9 cellular contexts compared by ENCODE assay signal in the genomic region with DNA sequence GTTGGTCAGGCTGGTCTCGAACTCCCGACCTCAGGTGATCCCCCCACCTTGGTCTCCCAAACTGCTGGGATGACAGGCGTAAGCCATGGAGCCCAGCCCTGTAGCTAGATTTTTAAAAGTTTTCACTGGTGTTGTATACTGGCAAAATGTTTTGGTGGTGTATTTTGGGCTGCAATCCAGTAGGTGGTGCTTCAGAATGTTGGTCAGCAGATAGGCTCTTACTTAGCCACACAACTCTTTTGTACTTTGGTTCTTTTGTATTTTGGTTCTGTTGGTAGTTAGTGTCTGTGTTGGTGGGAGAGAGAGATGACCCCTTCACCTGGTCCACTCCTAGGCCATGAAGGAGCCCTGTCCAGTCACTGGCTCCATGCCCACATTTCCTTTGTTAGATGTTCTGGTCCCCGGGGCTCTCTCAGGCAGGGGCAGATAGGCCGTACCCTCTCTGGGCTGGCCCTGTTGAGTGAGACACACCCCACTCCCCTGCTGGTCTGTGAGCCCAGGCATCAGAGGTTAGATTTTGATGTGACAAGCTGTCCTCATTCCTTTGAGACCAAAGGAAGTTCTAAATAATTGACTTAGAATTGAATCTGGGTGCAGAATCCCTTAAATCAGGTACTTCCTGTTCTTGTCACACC.
DNase-seq lines count a peak whose midpoint lies in the region; ATAC-seq and TF ChIP-seq lines count a peak whose summit lies in the region.
"Had no signal": no experiment of that assay in that cellular context is flagged by ENCODE, and none has a peak within 500 bp of the region (broad histone marks: within the 10 kb centered on the region; RNA-seq: fewer than 3 reads in every experiment).

No MANE protein-coding gene starts in this region.

- DNase-seq in A172 (ENCODE audit: low spot score) (peak; percentile 14), MM.1S (peak; percentile 30), OCI-M2 (lab: John Stamatoyannopoulos, UW; ENCODE audit: unreplicated experiment) (no peak)
- DNase-seq in activated CD8-positive, alpha-beta memory T cell treated with anti-CD3 and anti-CD28 coated beads, Interleukin-2, amount 10 ng/mL, durations not matched to agents 7 days and 5 days = no peak

- H3K27me3 ChIP-seq in MM.1S (replicated peaks; ENCODE audit: insufficient read depth, low read length) = no peaks in the 10 kb centered on the region

- no peaks in the 10 kb centered on the region for H3K9me3 ChIP-seq in MM.1S (replicated peaks; ENCODE audit: insufficient read depth, low read length)

- H3K27ac ChIP-seq in MM.1S (ENCODE audit: low read length) = no peak overlapping the region
- H3K27ac ChIP-seq: skin epidermis had no signal

- ATAC-seq in GM18868 (IDR thresholded peaks at IDR 0.05; ENCODE audit: unreplicated experiment) (peak; percentile 64), esophagus mucosa (peak; percentile 27), GM21381 (IDR thresholded peaks at IDR 0.05; ENCODE audit: unreplicated experiment) (no peak), GM19395 (IDR thresholded peaks at IDR 0.05; ENCODE audit: unreplicated experiment) (no peak)
- ATAC-seq in activated CD8-positive, alpha-beta memory T cell treated with anti-CD3 and anti-CD28 coated beads, Interleukin-2, amount 10 ng/mL, durations not matched to agents 7 days and 5 days = no peak

- no peak overlapping the region for H2AFZ ChIP-seq in MM.1S (ENCODE audit: low read length)

- peaks cover 7% of the 10 kb centered on the region for H3K36me3 Mint-ChIP-seq in activated CD8-positive, alpha-beta memory T cell treated with anti-CD3 and anti-CD28 coated beads, Interleukin-2, amount 10 ng/mL, durations not matched to agents 7 days and 5 days

- no peaks in the 10 kb centered on the region for H3K36me3 ChIP-seq in MM.1S (replicated peaks; ENCODE audit: insufficient read depth, low read length)

- H3K4me3 Mint-ChIP-seq in activated CD8-positive, alpha-beta memory T cell treated with anti-CD3 and anti-CD28 coated beads, Interleukin-2, amount 10 ng/mL, durations not matched to agents 7 days and 5 days = no peak overlapping the region

- H3K9ac ChIP-seq in MM.1S (ENCODE audit: low read length) = no peak overlapping the region

- peak; percentile 54 for TF ChIP-seq CTCF in MM.1S (IDR thresholded peaks at IDR 0.05; ENCODE audit: low read length)

- CTCF ChIA-PET in activated CD8-positive, alpha-beta memory T cell treated with anti-CD3 and anti-CD28 coated beads, Interleukin-2, amount 10 ng/mL, durations not matched to agents 7 days and 5 days (lab: Charles Lee) = no interaction called here

- H3K4me3 ChIP-seq in MM.1S (ENCODE audit: low read length) = no peak overlapping the region
- H3K4me3 ChIP-seq: skin epidermis had no signal

- H3K9me3 Mint-ChIP-seq in activated CD8-positive, alpha-beta memory T cell treated with anti-CD3 and anti-CD28 coated beads, Interleukin-2, amount 10 ng/mL, durations not matched to agents 7 days and 5 days (ENCODE audit: low read depth) = peaks cover 4% of the 10 kb centered on the region

- no peaks in the 10 kb centered on the region for H3F3A ChIP-seq in MM.1S (ENCODE audit: insufficient read depth, low read length)

- H3K4me1 ChIP-seq in MM.1S (ENCODE audit: low read length) = no peaks in the 10 kb centered on the region

- H3K27ac Mint-ChIP-seq in activated CD8-positive, alpha-beta memory T cell treated with anti-CD3 and anti-CD28 coated beads, Interleukin-2, amount 10 ng/mL, durations not matched to agents 7 days and 5 days = no peak overlapping the region

- H3K4me1 Mint-ChIP-seq in activated CD8-positive, alpha-beta memory T cell treated with anti-CD3 and anti-CD28 coated beads, Interleukin-2, amount 10 ng/mL, durations not matched to agents 7 days and 5 days = peaks cover 18% of the 10 kb centered on the region

- H3K27me3 Mint-ChIP-seq in activated CD8-positive, alpha-beta memory T cell treated with anti-CD3 and anti-CD28 coated beads, Interleukin-2, amount 10 ng/mL, durations not matched to agents 7 days and 5 days = no peaks in the 10 kb centered on the region

- no peaks in the 10 kb centered on the region for H3K9me2 ChIP-seq in MM.1S (replicated peaks; ENCODE audit: insufficient read depth, low read length)

- H3K79me2 ChIP-seq in MM.1S (ENCODE audit: low read length) = peaks cover 41% of the 10 kb centered on the region

- no peak overlapping the region for H3K4me2 ChIP-seq in MM.1S (ENCODE audit: low read depth, low read length)

- H4K20me1 ChIP-seq in MM.1S (ENCODE audit: insufficient read depth, low read length) = no peaks in the 10 kb centered on the region

Comparison
In these comparisons a context has a peak if more than half of its experiments do, and no peak if none do; other contexts are left out.
1. DNase-seq: peak in A172 (single experiment) and MM.1S (single experiment); none in activated CD8-positive, alpha-beta memory T cell treated with anti-CD3 and anti-CD28 coated beads, Interleukin-2, amount 10 ng/mL, durations not matched to agents 7 days and 5 days (single experiment) and OCI-M2 (single experiment).
2. ATAC-seq: peak in GM18868 (single experiment) and esophagus mucosa (single experiment); none in GM21381 (single experiment), GM19395 (single experiment) and activated CD8-positive, alpha-beta memory T cell treated with anti-CD3 and anti-CD28 coated beads, Interleukin-2, amount 10 ng/mL, durations not matched to agents 7 days and 5 days (single experiment).